In genomic region chr16:8607214-8607613, GRCh38 we compare ENCODE assay signal across 42 cellular contexts. TPM values are rescaled to one million over a fixed set of nuclear protein-coding genes. Genes with fewer than 3 reads are reported as not detected.
"Had no signal": no experiment of that assay in that cellular context is flagged by ENCODE, and none has a peak within 500 bp of the region (broad histone marks: within the 10 kb centered on the region; RNA-seq: fewer than 3 reads in every experiment).

No MANE protein-coding gene starts in this region.

- H3K27me3 ChIP-seq: body of pancreas, brain microvascular endothelial cell had no signal

- H3K27ac Mint-ChIP-seq: activated B cell treated with CpG ODN at 0.5 μM for 24 hours; activated CD4-positive, alpha-beta memory T cell treated with anti-CD3 and anti-CD28 coated beads for 36 hours; activated CD4-positive, alpha-beta T cell treated with anti-CD3 and anti-CD28 coated beads, Interleukin-2, amount 10 ng/mL, durations not matched to agents 24 days and 14 days; activated CD8-positive, alpha-beta T cell treated with anti-CD3 and anti-CD28 coated beads for 36 hours; activated naive CD4-positive, alpha-beta T cell treated with anti-CD3 and anti-CD28 coated beads for 36 hours; activated naive CD4-positive, alpha-beta T cell treated with anti-CD3 and anti-CD28 coated beads, Interleukin-2, amount 50 U/mL, for 72 hours; activated naive CD8-positive, alpha-beta T cell treated with anti-CD3 and anti-CD28 coated beads for 36 hours; activated T-cell treated with anti-CD3 and anti-CD28 coated beads, Interleukin-2, amount 50 U/mL, for 72 hours; activated T-helper 1 cell treated with anti-CD3 and anti-CD28 coated beads, Interleukin-12 subunit alpha, Interleukin-12 subunit beta, Interleukin-2, Interleukin-4 antibody, amounts not matched to agents 30 ng/mL and 10 ng/mL and 1 ng/mL, durations not matched to agents 14 hours and 24 hours and 36 hours; activated T-helper 17 cell treated with anti-CD3 and anti-CD28 coated beads, Interleukin-2, amount 50 U/mL, for 72 hours; T-helper 1 cell treated with Interleukin-12 subunit alpha and Interleukin-12 subunit beta and Interleukin-4 antibody, amounts not matched to agents 30 μg/mL and 1 μg/mL, for 36 hours; T-helper 2 cell treated with Interferon-gamma antibody and Interleukin-4, amounts not matched to agents 5 μg/mL and 100 μg/mL, for 36 hours had no signal

- H3K36me3 Mint-ChIP-seq: activated CD4-positive, alpha-beta memory T cell treated with anti-CD3 and anti-CD28 coated beads for 36 hours; activated naive CD4-positive, alpha-beta T cell treated with anti-CD3 and anti-CD28 coated beads, Interleukin-2, amount 50 U/mL, for 72 hours; activated naive CD8-positive, alpha-beta T cell treated with anti-CD3 and anti-CD28 coated beads for 36 hours had no signal

- H3K4me3 ChIP-seq: adrenal gland, body of pancreas, cardiac muscle cell had no signal

- FAIRE-seq: astrocyte, TTC549 had no signal

- H3K27ac ChIP-seq: adrenal gland, body of pancreas, brain microvascular endothelial cell, cardiac muscle cell, VCaP had no signal

- H3K9me3 Mint-ChIP-seq: activated B cell treated with CpG ODN at 0.5 μM for 24 hours; activated CD4-positive, alpha-beta memory T cell treated with anti-CD3 and anti-CD28 coated beads for 36 hours; activated CD4-positive, alpha-beta T cell treated with anti-CD3 and anti-CD28 coated beads, Interleukin-2, amount 10 ng/mL, durations not matched to agents 24 days and 14 days; activated CD8-positive, alpha-beta T cell treated with anti-CD3 and anti-CD28 coated beads for 36 hours; activated naive CD4-positive, alpha-beta T cell treated with anti-CD3 and anti-CD28 coated beads for 36 hours; activated naive CD4-positive, alpha-beta T cell treated with anti-CD3 and anti-CD28 coated beads, Interleukin-2, amount 50 U/mL, for 72 hours; activated naive CD8-positive, alpha-beta T cell treated with anti-CD3 and anti-CD28 coated beads for 36 hours; activated T-cell treated with anti-CD3 and anti-CD28 coated beads, Interleukin-2, amount 50 U/mL, for 4 hours; activated T-cell treated with anti-CD3 and anti-CD28 coated beads, Interleukin-2, amount 50 U/mL, for 72 hours; activated T-helper 1 cell treated with anti-CD3 and anti-CD28 coated beads, Interleukin-12 subunit alpha, Interleukin-12 subunit beta, Interleukin-2, Interleukin-4 antibody, amounts not matched to agents 30 ng/mL and 10 ng/mL and 1 ng/mL, durations not matched to agents 14 hours and 24 hours and 36 hours; activated T-helper 17 cell treated with anti-CD3 and anti-CD28 coated beads, Interleukin-2, amount 50 U/mL, for 72 hours; central memory CD8-positive, alpha-beta T cell; T-helper 1 cell treated with Interleukin-12 subunit alpha and Interleukin-12 subunit beta and Interleukin-4 antibody, amounts not matched to agents 30 μg/mL and 1 μg/mL, for 36 hours; T-helper 2 cell treated with Interferon-gamma antibody and Interleukin-4, amounts not matched to agents 5 μg/mL and 100 μg/mL, for 36 hours had no signal

- H3K4me1 Mint-ChIP-seq: activated B cell treated with CpG ODN at 0.5 μM for 24 hours; activated CD4-positive, alpha-beta T cell treated with anti-CD3 and anti-CD28 coated beads, Interleukin-2, amount 10 ng/mL, durations not matched to agents 24 days and 14 days; activated naive CD8-positive, alpha-beta T cell treated with anti-CD3 and anti-CD28 coated beads for 36 hours; activated T-helper 17 cell treated with anti-CD3 and anti-CD28 coated beads, Interleukin-2, amount 50 U/mL, for 72 hours; central memory CD8-positive, alpha-beta T cell had no signal

- ATAC-seq: activated CD8-positive, alpha-beta T cell treated with anti-CD3 and anti-CD28 coated beads for 36 hours; activated naive CD4-positive, alpha-beta T cell treated with anti-CD3 and anti-CD28 coated beads, Interleukin-2, amount 50 U/mL, for 72 hours; activated T-cell treated with anti-CD3 and anti-CD28 coated beads, Interleukin-2, amount 50 U/mL, for 4 hours; activated T-cell treated with anti-CD3 and anti-CD28 coated beads, Interleukin-2, amount 50 U/mL, for 72 hours; activated T-helper 17 cell treated with anti-CD3 and anti-CD28 coated beads, Interleukin-2, amount 50 U/mL, for 72 hours; body of pancreas had no signal

- DNase-seq: activated B cell treated with CpG ODN at 0.5 μM for 24 hours; activated CD4-positive, alpha-beta memory T cell treated with anti-CD3 and anti-CD28 coated beads for 36 hours; activated CD4-positive, alpha-beta T cell treated with anti-CD3 and anti-CD28 coated beads for 4 hours; activated CD4-positive, alpha-beta T cell treated with anti-CD3 and anti-CD28 coated beads, Interleukin-2, amount 10 ng/mL, durations not matched to agents 24 days and 14 days; activated CD4-positive, alpha-beta T cell treated with anti-CD3 and anti-CD28 coated beads, Interleukin-2, amount 50 U/mL, for 1 hour; activated CD4-positive, alpha-beta T cell treated with anti-CD3 and anti-CD28 coated beads, Interleukin-2, amount 50 U/mL, for 4 hours; activated CD4-positive, CD25-positive, alpha-beta regulatory T cell treated with anti-CD3 and anti-CD28 coated beads, Interleukin-2, amount 50 U/mL, for 72 hours; activated CD8-positive, alpha-beta memory T cell treated with anti-CD3 and anti-CD28 coated beads, Interleukin-2, amount 50 U/mL, for 4 hours; activated CD8-positive, alpha-beta T cell treated with anti-CD3 and anti-CD28 coated beads for 36 hours; activated effector memory CD4-positive, alpha-beta T cell treated with anti-CD3 and anti-CD28 coated beads, Interleukin-2, amount 50 U/mL, for 16 hours; activated gamma-delta T cell treated with Interleukin-2 at 50 U/mL for 16 hours; activated naive CD4-positive, alpha-beta T cell; activated naive CD4-positive, alpha-beta T cell treated with anti-CD3 and anti-CD28 coated beads for 36 hours; activated naive CD4-positive, alpha-beta T cell treated with anti-CD3 and anti-CD28 coated beads, Interleukin-2, amount 50 U/mL, for 16 hours; activated naive CD8-positive, alpha-beta T cell treated with anti-CD3 and anti-CD28 coated beads for 36 hours; activated T-cell treated with anti-CD3 and anti-CD28 coated beads for 4 hours; activated T-cell treated with anti-CD3 and anti-CD28 coated beads, Interleukin-2, amount 50 U/mL, for 1 hour; activated T-cell treated with anti-CD3 and anti-CD28 coated beads, Interleukin-2, amount 50 U/mL, for 4 hours; activated T-cell treated with anti-CD3 and anti-CD28 coated beads, Interleukin-2, amount 50 U/mL, for 72 hours; adrenal gland; amniotic stem cell; aorta; body of pancreas; brain microvascular endothelial cell; caudate nucleus; cerebellar nuclear complex; T-helper 1 cell; T-helper 2 cell; T-helper 9 cell had no signal

- H3K4me3 Mint-ChIP-seq: activated B cell treated with CpG ODN at 0.5 μM for 24 hours; activated CD4-positive, alpha-beta memory T cell treated with anti-CD3 and anti-CD28 coated beads for 36 hours; activated CD4-positive, alpha-beta T cell treated with anti-CD3 and anti-CD28 coated beads, Interleukin-2, amount 10 ng/mL, durations not matched to agents 24 days and 14 days; activated CD8-positive, alpha-beta T cell treated with anti-CD3 and anti-CD28 coated beads for 36 hours; activated naive CD4-positive, alpha-beta T cell treated with anti-CD3 and anti-CD28 coated beads for 36 hours; activated naive CD8-positive, alpha-beta T cell treated with anti-CD3 and anti-CD28 coated beads for 36 hours; activated T-cell treated with anti-CD3 and anti-CD28 coated beads, Interleukin-2, amount 50 U/mL, for 4 hours; activated T-cell treated with anti-CD3 and anti-CD28 coated beads, Interleukin-2, amount 50 U/mL, for 72 hours; activated T-helper 1 cell treated with anti-CD3 and anti-CD28 coated beads, Interleukin-12 subunit alpha, Interleukin-12 subunit beta, Interleukin-2, Interleukin-4 antibody, amounts not matched to agents 30 ng/mL and 10 ng/mL and 1 ng/mL, durations not matched to agents 14 hours and 24 hours and 36 hours; activated T-helper 17 cell treated with anti-CD3 and anti-CD28 coated beads, Interleukin-2, amount 50 U/mL, for 72 hours; central memory CD8-positive, alpha-beta T cell; T-helper 1 cell treated with Interleukin-12 subunit alpha and Interleukin-12 subunit beta and Interleukin-4 antibody, amounts not matched to agents 30 μg/mL and 1 μg/mL, for 36 hours; T-helper 2 cell treated with Interferon-gamma antibody and Interleukin-4, amounts not matched to agents 5 μg/mL and 100 μg/mL, for 36 hours had no signal

- H3K36me3 ChIP-seq: adrenal gland, brain microvascular endothelial cell, cardiac muscle cell had no signal

- H3K4me1 ChIP-seq: adrenal gland, body of pancreas had no signal

- H3K9me3 ChIP-seq: adrenal gland, body of pancreas had no signal

RNA-seq across cellular contexts. Expression of gene TMEM114, which starts 16.9 kb away (rescaled TPM):
- total RNA-seq: activated B cell treated with CpG ODN at 0.5 μM for 24 hours; activated CD4-positive, alpha-beta memory T cell treated with anti-CD3 and anti-CD28 coated beads for 36 hours; activated CD4-positive, alpha-beta T cell treated with anti-CD3 and anti-CD28 coated beads, Interleukin-2, amount 10 ng/mL, durations not matched to agents 24 days and 14 days; activated CD8-positive, alpha-beta memory T cell treated with anti-CD3 and anti-CD28 coated beads for 36 hours; activated CD8-positive, alpha-beta T cell treated with anti-CD3 and anti-CD28 coated beads for 36 hours; activated naive CD4-positive, alpha-beta T cell treated with anti-CD3 and anti-CD28 coated beads for 36 hours; activated naive CD4-positive, alpha-beta T cell treated with anti-CD3 and anti-CD28 coated beads, Interleukin-2, amount 50 U/mL, for 72 hours; activated naive CD8-positive, alpha-beta T cell treated with anti-CD3 and anti-CD28 coated beads for 36 hours; activated T-cell treated with anti-CD3 and anti-CD28 coated beads, Interleukin-2, amount 50 U/mL, for 4 hours; activated T-cell treated with anti-CD3 and anti-CD28 coated beads, Interleukin-2, amount 50 U/mL, for 72 hours; activated T-helper 1 cell treated with anti-CD3 and anti-CD28 coated beads, Interleukin-12 subunit alpha, Interleukin-12 subunit beta, Interleukin-2, Interleukin-4 antibody, amounts not matched to agents 30 ng/mL and 10 ng/mL and 1 ng/mL, durations not matched to agents 14 hours and 24 hours and 36 hours; activated T-helper 17 cell treated with anti-CD3 and anti-CD28 coated beads, Interleukin-2, amount 50 U/mL, for 72 hours; adrenal gland; aorta; astrocyte; body of pancreas; bronchial epithelial cell; cardiac muscle cell; chondrocyte had no signal
- polyA plus RNA-seq: aorta, cardiac muscle cell had no signal
